ENCODE assay signal across 17 cellular contexts in genomic region chr18:5214583-5215351, GRCh38. TPM values are rescaled to one million over a fixed set of nuclear protein-coding genes. Genes with fewer than 3 reads are reported as not detected.
DNase-seq lines count a peak whose midpoint lies in the region; ATAC-seq and TF ChIP-seq lines count a peak whose summit lies in the region.
"Had no signal": no experiment of that assay in that cellular context is flagged by ENCODE, and none has a peak within 500 bp of the region (broad histone marks: within the 10 kb centered on the region; RNA-seq: fewer than 3 reads in every experiment).

No MANE protein-coding gene starts in this region.

- peaks cover 4% of the 10 kb centered on the region for H3K27me3 Mint-ChIP-seq in activated T-cell treated with anti-CD3 and anti-CD28 coated beads, Interleukin-2, amount 50 U/mL, for 4 hours (ENCODE audit: low read depth)
- H3K27me3 Mint-ChIP-seq in activated naive CD8-positive, alpha-beta T cell treated with anti-CD3 and anti-CD28 coated beads for 36 hours, result no peaks in the 10 kb centered on the region

- no peak for TF ChIP-seq CTCF in lower leg skin (IDR thresholded peaks at IDR 0.05)
- TF ChIP-seq CTCF in esophagus muscularis mucosa (IDR thresholded peaks at IDR 0.05), result no peak
- no peak for TF ChIP-seq CTCF in GM13977 (IDR thresholded peaks at IDR 0.05; ENCODE audit: extremely low read depth, insufficient read depth, missing control alignments)

- WGBS in lower leg skin, 2 donors, result 66 to 71% methylated on average over 3 of the region's 3 CpGs
- 80% methylated on average over 3 of the region's 3 CpGs for WGBS in esophagus muscularis mucosa

- in situ Hi-C loops in GM13977 (cut with MboI; ENCODE audit: low pct_unique_long_range_greater_than_20kb, low sequenced_read_pairs, unreplicated experiment), result no loop called here

- H3K36me3 ChIP-seq in esophagus muscularis mucosa, result no peaks in the 10 kb centered on the region
- H3K36me3 ChIP-seq: Peyer's patch had no signal

- no peak for DNase-seq in activated T-cell treated with anti-CD3 and anti-CD28 coated beads, Interleukin-2, amount 50 U/mL, for 4 hours
- no peak for DNase-seq in activated T-cell treated with anti-CD3 and anti-CD28 coated beads, Interleukin-2, amount 50 U/mL, for 1 hour
- DNase-seq in DMS79 (lab: John Stamatoyannopoulos, UW), result peak; percentile 10
- DNase-seq in activated naive CD8-positive, alpha-beta T cell treated with anti-CD3 and anti-CD28 coated beads for 36 hours, result no peak
- no peak for DNase-seq in stimulated activated naive CD8-positive, alpha-beta T cell treated with anti-CD3 and anti-CD28 coated beads, Interleukin-15, Interleukin-2, amounts not matched to agents 100 U/mL and 50 U/mL, for 24 hours
- DNase-seq in lower leg skin (ENCODE audit: low spot score in 2 of 2), result no peak
- no peak for DNase-seq in esophagus muscularis mucosa (ENCODE audit: extremely low spot score)
- no peak for DNase-seq in GM13977 (ENCODE audit: low spot score)
- DNase-seq: EL, H9, Karpas-422, NCI-H1417, NCI-H2029, NCI-H510A treated with DMSO at 0.1 percent for 48 hours, Peyer's patch, Right ventricle myocardium superior had no signal

- ATAC-seq in activated T-cell treated with anti-CD3 and anti-CD28 coated beads, Interleukin-2, amount 50 U/mL, for 4 hours, result peak; percentile 18 to 46
- peak; percentile 57 for ATAC-seq in stimulated activated naive CD8-positive, alpha-beta T cell treated with anti-CD3 and anti-CD28 coated beads, Interleukin-15, Interleukin-2, amounts not matched to agents 100 U/mL and 50 U/mL, for 24 hours

- no peak overlapping the region for H3K27ac ChIP-seq in esophagus muscularis mucosa (replicated peaks in 1 of 4)
- H3K27ac ChIP-seq: Peyer's patch had no signal

- no peaks in the 10 kb centered on the region for H3K9me3 ChIP-seq in esophagus muscularis mucosa
- H3K9me3 ChIP-seq: Peyer's patch had no signal

- no peak overlapping the region for H3K4me3 Mint-ChIP-seq in activated T-cell treated with anti-CD3 and anti-CD28 coated beads, Interleukin-2, amount 50 U/mL, for 4 hours
- H3K4me3 Mint-ChIP-seq in activated naive CD8-positive, alpha-beta T cell treated with anti-CD3 and anti-CD28 coated beads for 36 hours, result no peak overlapping the region
- H3K4me3 Mint-ChIP-seq: H9 had no signal

- TF ChIP-seq POLR2A in lower leg skin (IDR thresholded peaks at IDR 0.05), result no peak
- TF ChIP-seq POLR2A in esophagus muscularis mucosa (IDR thresholded peaks at IDR 0.05; ENCODE audit: low read depth), result no peak

- no peaks in the 10 kb centered on the region for H3K9me3 Mint-ChIP-seq in activated T-cell treated with anti-CD3 and anti-CD28 coated beads, Interleukin-2, amount 50 U/mL, for 4 hours
- H3K9me3 Mint-ChIP-seq in activated naive CD8-positive, alpha-beta T cell treated with anti-CD3 and anti-CD28 coated beads for 36 hours, result no peaks in the 10 kb centered on the region
- H3K9me3 Mint-ChIP-seq: H9 had no signal

- intact Hi-C loops in lower leg skin (cut with DNase I; ENCODE audit: low total_unique reads), result no loop called here
- intact Hi-C loops in esophagus muscularis mucosa (cut with DNase I), result no loop called here

- H3K27me3 ChIP-seq in esophagus muscularis mucosa, result no peaks in the 10 kb centered on the region
- H3K27me3 ChIP-seq: Peyer's patch had no signal

- H3K4me3 ChIP-seq in lower leg skin (ENCODE audit: low read depth, poor library complexity, severe bottlenecking) (no peak overlapping the region), esophagus muscularis mucosa (no peak overlapping the region)
- H3K4me3 ChIP-seq: Peyer's patch had no signal

- no peak for TF ChIP-seq EP300 in esophagus muscularis mucosa (IDR thresholded peaks at IDR 0.05)

- peaks cover 12% of the 10 kb centered on the region for H3K4me1 Mint-ChIP-seq in activated T-cell treated with anti-CD3 and anti-CD28 coated beads, Interleukin-2, amount 50 U/mL, for 4 hours (ENCODE audit: low read depth)
- peaks cover 16% of the 10 kb centered on the region for H3K4me1 Mint-ChIP-seq in activated naive CD8-positive, alpha-beta T cell treated with anti-CD3 and anti-CD28 coated beads for 36 hours
- H3K4me1 Mint-ChIP-seq: H9 had no signal

- H3K4me1 ChIP-seq in esophagus muscularis mucosa, result no peaks in the 10 kb centered on the region
- H3K4me1 ChIP-seq: Peyer's patch had no signal

- H3K27ac Mint-ChIP-seq in activated naive CD8-positive, alpha-beta T cell treated with anti-CD3 and anti-CD28 coated beads for 36 hours, result peak overlapping the region; percentile 41
- H3K27ac Mint-ChIP-seq: H9 had no signal

- no peaks in the 10 kb centered on the region for H3K36me3 Mint-ChIP-seq in activated T-cell treated with anti-CD3 and anti-CD28 coated beads, Interleukin-2, amount 50 U/mL, for 4 hours (ENCODE audit: insufficient read depth)
- H3K36me3 Mint-ChIP-seq in activated naive CD8-positive, alpha-beta T cell treated with anti-CD3 and anti-CD28 coated beads for 36 hours, result no peaks in the 10 kb centered on the region

RNA-seq across cellular contexts. Expression of gene AKAIN1, which starts 17.7 kb away (rescaled TPM):
- total RNA-seq in activated T-cell treated with anti-CD3 and anti-CD28 coated beads, Interleukin-2, amount 50 U/mL, for 4 hours, result not detected
- total RNA-seq in activated naive CD8-positive, alpha-beta T cell treated with anti-CD3 and anti-CD28 coated beads for 36 hours, result not detected
- total RNA-seq in lower leg skin, result not detected
- total RNA-seq in esophagus muscularis mucosa, result not detected
- total RNA-seq: A673, H9, Peyer's patch, Right ventricle myocardium superior had no signal
